In the genomic region with DNA sequence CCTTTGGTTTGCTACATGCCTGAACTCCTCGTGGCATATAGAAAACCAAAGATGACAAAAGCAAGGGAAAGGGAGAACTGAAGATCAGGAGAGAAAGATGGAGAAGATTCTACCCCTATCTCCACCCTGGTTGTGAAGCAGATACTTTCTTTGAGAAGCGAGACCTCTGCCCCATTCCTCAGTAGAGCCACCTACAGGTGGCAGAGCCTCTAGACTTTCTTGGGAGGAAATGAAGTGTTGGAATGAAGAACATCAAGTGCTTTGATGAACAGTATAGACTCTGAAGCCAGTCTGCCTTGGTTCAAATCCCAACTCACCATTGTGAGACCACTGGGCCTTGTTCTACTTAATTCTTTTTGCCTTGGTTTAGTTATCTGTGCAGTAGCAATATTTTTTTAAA, we compare ENCODE assay signal across 19 cellular contexts.
DNase-seq lines count a peak whose midpoint lies in the region; FAIRE-seq and TF ChIP-seq lines count a peak whose summit lies in the region.
"Had no signal": no experiment of that assay in that cellular context is flagged by ENCODE, and none has a peak within 500 bp of the region (broad histone marks: within the 10 kb centered on the region; RNA-seq: fewer than 3 reads in every experiment).

No MANE protein-coding gene starts in this region.

- peak; percentile 13 for DNase-seq in NAMALWA (ENCODE audit: low spot score)
- DNase-seq in bronchial epithelial cell (ENCODE audit: low read depth): no peak
- peak; percentile 37 for DNase-seq in mesendoderm
- no peak for DNase-seq in DMS 273 (lab: John Stamatoyannopoulos, UW; ENCODE audit: unreplicated experiment)
- no peak for DNase-seq in activated naive CD4-positive, alpha-beta T cell treated with anti-CD3 and anti-CD28 coated beads, Interleukin-2, amount 50 U/mL, for 16 hours
- DNase-seq in KBM-7: no peak
- DNase-seq: activated CD4-positive, alpha-beta memory T cell treated with anti-CD3 and anti-CD28 coated beads, Interleukin-2, amount 10 ng/mL, durations not matched to agents 7 days and 5 days; activated CD8-positive, alpha-beta memory T cell treated with anti-CD3 and anti-CD28 coated beads, Interleukin-2, amount 50 U/mL, for 4 hours; activated naive CD4-positive, alpha-beta T cell treated with anti-CD3 and anti-CD28 coated beads, Interleukin-2, amount 10 ng/mL, durations not matched to agents 7 days and 5 days; HCEC 1CT; NCI-H1048; NCI-H82; pancreas; stimulated activated naive B cell treated with anti-CD40 and anti-IgM and Interleukin-4, amounts not matched to agents 10 μg/mL and 1 μg/mL and 100 μg/mL, for 72 hours; substantia nigra; trophoblast cell had no signal

- H2AK5ac ChIP-seq in mesendoderm (ENCODE audit: low read length): no peak overlapping the region

- H2BK120ac ChIP-seq in mesendoderm (ENCODE audit: low read depth, low read length): no peak overlapping the region

- H3K4me3 ChIP-seq in bronchial epithelial cell (ENCODE audit: low read depth, low read length) (no peak overlapping the region), mesendoderm (ENCODE audit: low read length) (no peak overlapping the region)
- H3K4me3 ChIP-seq: pancreas, SK-N-MC had no signal

- H3K36me3 ChIP-seq in bronchial epithelial cell (ENCODE audit: control insufficient read depth, insufficient read depth, low read length): no peaks in the 10 kb centered on the region
- no peaks in the 10 kb centered on the region for H3K36me3 ChIP-seq in mesendoderm (ENCODE audit: control insufficient read depth, insufficient read depth, low read length)
- H3K36me3 ChIP-seq: pancreas had no signal

- no peaks in the 10 kb centered on the region for H3K27me3 ChIP-seq in bronchial epithelial cell (ENCODE audit: control insufficient read depth, insufficient read depth, low read length)
- no peaks in the 10 kb centered on the region for H3K27me3 ChIP-seq in mesendoderm (ENCODE audit: insufficient read depth, low read length, poor library complexity)
- H3K27me3 ChIP-seq: pancreas had no signal

- no peaks in the 10 kb centered on the region for H3K4me1 ChIP-seq in mesendoderm (ENCODE audit: control insufficient read depth, low read depth, low read length)

- no peak overlapping the region for H3K18ac ChIP-seq in mesendoderm (ENCODE audit: low read length)

- no peak overlapping the region for H2BK5ac ChIP-seq in mesendoderm (ENCODE audit: low read length)

- H3K9ac ChIP-seq in mesendoderm (ENCODE audit: low read length): no peak overlapping the region

- no peak overlapping the region for H3K56ac ChIP-seq in mesendoderm (ENCODE audit: low read length)

- peak; percentile 27 for TF ChIP-seq CTCF in GM12873 (IDR thresholded peaks at IDR 0.05; ENCODE audit: insufficient read depth, low read depth, low read length, missing control alignments)
- peak; percentile 13 for TF ChIP-seq CTCF in bronchial epithelial cell (IDR thresholded peaks at IDR 0.05; ENCODE audit: insufficient read depth, low read length, severe bottlenecking)

- H2BK15ac ChIP-seq in mesendoderm (replicated peaks; ENCODE audit: low read depth): no peak overlapping the region

- H3K4me2 ChIP-seq in mesendoderm (ENCODE audit: low read length): no peak overlapping the region

- H4K8ac ChIP-seq in mesendoderm (ENCODE audit: low read depth, low read length): no peak overlapping the region

- no peak overlapping the region for H3K27ac ChIP-seq in mesendoderm (ENCODE audit: low read depth, low read length)
- H3K27ac ChIP-seq: pancreas, SK-N-MC had no signal

- no peak for FAIRE-seq in bronchial epithelial cell (lab: Jason Lieb, UNC)
- FAIRE-seq: endothelial cell of umbilical vein, pancreas had no signal

- in situ Hi-C loops in KBM-7 (cut with MboI; ENCODE audit: low pct_unique_long_range_greater_than_20kb, low sequenced_read_pairs): no loop called here

- no peaks in the 10 kb centered on the region for H3K79me2 ChIP-seq in mesendoderm (ENCODE audit: control insufficient read depth, insufficient read depth, low read length)

- no peak overlapping the region for H3K4ac ChIP-seq in mesendoderm (ENCODE audit: low read depth, low read length)

- WGBS in mesendoderm (ENCODE audit: extremely low coverage, insufficient coverage, low lambda C conversion rate): no CpG with 5 or more reads among the region's 2 CpGs

- H3K79me1 ChIP-seq in mesendoderm (ENCODE audit: low read length): no peaks in the 10 kb centered on the region

- no peak overlapping the region for H4K5ac ChIP-seq in mesendoderm (ENCODE audit: low read length)

- H3K23ac ChIP-seq in mesendoderm (ENCODE audit: low read length): no peak overlapping the region

Comparison
In these comparisons a context has a peak if more than half of its experiments do, and no peak if none do; other contexts are left out.
1. DNase-seq: peak in NAMALWA (single experiment) and mesendoderm (single experiment); none in bronchial epithelial cell (single experiment), DMS 273 (single experiment), activated naive CD4-positive, alpha-beta T cell treated with anti-CD3 and anti-CD28 coated beads, Interleukin-2, amount 50 U/mL, for 16 hours (single experiment) and KBM-7 (single experiment).